In the genomic region with DNA sequence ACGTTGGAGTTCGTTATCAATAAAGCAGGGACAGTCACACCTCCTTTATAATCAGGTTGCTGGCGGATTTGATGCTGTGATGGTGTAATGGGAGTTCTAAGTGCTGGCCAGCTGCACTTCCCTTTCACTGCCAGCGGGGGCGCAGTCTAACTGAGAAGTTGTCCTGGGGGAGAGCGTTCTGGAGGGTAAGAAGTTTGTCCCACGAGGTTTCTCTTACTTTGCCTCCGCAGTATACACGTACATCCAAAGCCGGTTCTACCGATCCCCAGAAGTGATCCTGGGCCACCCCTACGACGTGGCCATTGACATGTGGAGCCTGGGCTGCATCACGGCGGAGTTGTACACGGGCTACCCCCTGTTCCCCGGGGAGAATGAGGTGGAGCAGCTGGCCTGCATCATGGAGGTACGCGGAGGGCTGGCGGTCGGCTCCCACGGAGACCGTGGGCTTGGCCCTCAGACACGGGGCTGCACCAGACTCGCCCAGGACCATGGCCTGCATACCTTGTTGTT, we compare ENCODE assay signal across 8 cellular contexts. TPM values are rescaled to one million over a fixed set of nuclear protein-coding genes. Genes with fewer than 3 reads are reported as not detected.
DNase-seq lines count a peak whose midpoint lies in the region.

No MANE protein-coding gene starts in this region.

- no peak overlapping the region for H2BK120ac ChIP-seq in neuronal stem cell (ENCODE audit: low read depth, low read length)

- H3K18ac ChIP-seq in neuronal stem cell (ENCODE audit: low read length): peak overlapping the region; percentile 62

- peaks cover 17% of the 10 kb centered on the region; the same call in 1 of the 2 replicates for H3K27me3 ChIP-seq in GM23248 (replicated peaks; ENCODE audit: insufficient read depth)
- no peaks in the 10 kb centered on the region for H3K27me3 ChIP-seq in neuronal stem cell (ENCODE audit: control insufficient read depth in 3 of 3, insufficient read depth in 3 of 3, low read depth in 1 of 3, low read length in 3 of 3)
- no peaks in the 10 kb centered on the region for H3K27me3 ChIP-seq in subcutaneous abdominal adipose tissue (ENCODE audit: control insufficient read depth in 5 of 5, insufficient read depth in 4 of 5, low read length in 5 of 5)

- in situ Hi-C loops in G401 (cut with HindIII; ENCODE audit: low sequenced_read_pairs): no loop called here
- in situ Hi-C loops in GM23248 (cut with MboI): no loop called here

- no peak overlapping the region for H2AK5ac ChIP-seq in neuronal stem cell (ENCODE audit: low read depth, low read length)

- 1% methylated on average over 25 of the region's 25 CpGs for WGBS in GM23248 (ENCODE audit: low coverage in 1 of 2, low lambda C conversion rate in 2 of 2, missing lambda C conversion rate in 2 of 2), 2 experiments
- WGBS in neuronal stem cell (ENCODE audit: extremely low coverage in 2 of 2, insufficient read length in 2 of 2, insufficient replicate concordance in 1 of 2), 2 donors: no CpG with 5 or more reads among the region's 25 CpGs

- no peaks in the 10 kb centered on the region for H3F3A ChIP-seq in GM23248 (ENCODE audit: insufficient read depth)

- no peak overlapping the region for H3K4ac ChIP-seq in neuronal stem cell (ENCODE audit: low read length)

- H3K79me2 ChIP-seq in GM23248 (ENCODE audit: insufficient read depth): peaks cover 46% of the 10 kb centered on the region

- H2AFZ ChIP-seq in GM23248: peak overlapping the region; percentile 97
- peak overlapping the region; percentile 95 for H2AFZ ChIP-seq in neuronal stem cell (ENCODE audit: low read length)

- H3K9ac ChIP-seq in GM23248 (peak overlapping the region; percentile 90), neuronal stem cell (ENCODE audit: low read depth, low read length, poor library complexity) (peak overlapping the region; percentile 85), subcutaneous abdominal adipose tissue (ENCODE audit: low read length in 5 of 5) (peak overlapping the region; percentile 65 to 95 (median 89))

- H3K14ac ChIP-seq in neuronal stem cell (ENCODE audit: low read length): no peak overlapping the region

- H4K8ac ChIP-seq in neuronal stem cell (ENCODE audit: low read depth, low read length): no peak overlapping the region

- H3K79me1 ChIP-seq in neuronal stem cell (ENCODE audit: low read depth, low read length): no peaks in the 10 kb centered on the region

- no peak overlapping the region for H3K23ac ChIP-seq in neuronal stem cell (ENCODE audit: low read depth, low read length, poor library complexity)

- H3K4me3 ChIP-seq in GM23248 (peak overlapping the region; percentile 97), neuronal stem cell (ENCODE audit: low read length in 2 of 2) (peak overlapping the region; percentile 84 to 100), subcutaneous abdominal adipose tissue (ENCODE audit: low read depth in 1 of 5, low read length in 5 of 5) (peak overlapping the region; percentile 92 to 99 (median 96))

- H3K27ac ChIP-seq in GM23248: peak overlapping the region; percentile 51
- no peak overlapping the region for H3K27ac ChIP-seq in neuronal stem cell (replicated peaks; ENCODE audit: low read length)
- H3K27ac ChIP-seq in subcutaneous abdominal adipose tissue (ENCODE audit: low read depth, low read length): peak overlapping the region; percentile 52

- no peaks in the 10 kb centered on the region for H3K36me3 ChIP-seq in GM23248 (ENCODE audit: low read depth)
- H3K36me3 ChIP-seq in neuronal stem cell (replicated peaks in 1 of 2; ENCODE audit: control insufficient read depth in 2 of 2, insufficient read depth in 2 of 2, low read length in 2 of 2): peaks cover 0 to 15% of the 10 kb centered on the region in 2 donors
- H3K36me3 ChIP-seq in subcutaneous abdominal adipose tissue (ENCODE audit: control insufficient read depth in 5 of 5, insufficient read depth in 5 of 5, low read length in 5 of 5): no peaks in the 10 kb centered on the region

- no peak overlapping the region for H2BK5ac ChIP-seq in neuronal stem cell (ENCODE audit: low read length)

- H4K20me1 ChIP-seq in GM23248 (ENCODE audit: insufficient read depth): no peaks in the 10 kb centered on the region

- DNase-seq in G401 (ENCODE audit: low spot score) (peak; percentile 92), GM23248 (peak; percentile 93), LHCN-M2 (ENCODE audit: low read depth) (peak; percentile 86), SHP77 treated with DMSO at 0.1 percent for 48 hours (lab: John Stamatoyannopoulos, UW) (peak; percentile 41), foreskin melanocyte (peak; percentile 75), neuronal stem cell (ENCODE audit: low spot score) (peak; percentile 72)
- peak; percentile 64 for DNase-seq in activated gamma-delta T cell treated with anti-CD3 and anti-CD28 coated beads, Interleukin-2, amount 50 U/mL, for 16 hours (ENCODE audit: low read depth)

- H4K91ac ChIP-seq in neuronal stem cell (ENCODE audit: low read depth, low read length, poor library complexity): no peak overlapping the region

- no peaks in the 10 kb centered on the region for H3K9me3 ChIP-seq in GM23248 (ENCODE audit: low read depth)
- no peaks in the 10 kb centered on the region for H3K9me3 ChIP-seq in neuronal stem cell (replicated peaks in 1 of 2; ENCODE audit: control insufficient read depth in 2 of 2, insufficient read depth in 1 of 2, low read depth in 1 of 2, low read length in 2 of 2)
- H3K9me3 ChIP-seq in subcutaneous abdominal adipose tissue (ENCODE audit: control insufficient read depth in 5 of 5, low read length in 5 of 5): no peaks in the 10 kb centered on the region

- no peak overlapping the region for H2BK15ac ChIP-seq in neuronal stem cell (ENCODE audit: low read length)

- H3K4me1 ChIP-seq in GM23248 (ENCODE audit: insufficient read depth) (peaks cover 11% of the 10 kb centered on the region; the same call in 1 of the 2 replicates), neuronal stem cell (ENCODE audit: control insufficient read depth in 2 of 2, insufficient read depth in 1 of 2, low read depth in 1 of 2, low read length in 2 of 2) (peaks cover 0 to 8% of the 10 kb centered on the region in 2 donors), subcutaneous abdominal adipose tissue (ENCODE audit: control insufficient read depth in 5 of 5, insufficient read depth in 5 of 5, low read length in 5 of 5) (peaks cover 0 to 9% (median 6%) of the 10 kb centered on the region in 5 donors)

- H3K4me2 ChIP-seq in GM23248 (ENCODE audit: unreplicated experiment) (peak overlapping the region; percentile 90), neuronal stem cell (ENCODE audit: insufficient read depth, low read length, poor library complexity, severe bottlenecking) (peak overlapping the region; percentile 59)

- no peaks in the 10 kb centered on the region for H3K9me2 ChIP-seq in GM23248 (ENCODE audit: insufficient read depth)

- no peak overlapping the region for H2BK12ac ChIP-seq in neuronal stem cell (ENCODE audit: low read length)

RNA-seq across cellular contexts. Expression of a gene that starts 42.7 kb away (rescaled TPM):
- 34.0 and 63.6 TPM in 2 replicates for total RNA-seq in G401 (2014; rRNA removed; shearing (Covaris generic))
- total RNA-seq in GM23248 (2014; rRNA removed; shearing (Covaris generic)): 63.3 and 78.3 TPM in 2 replicates
- 64.0 and 64.5 TPM in 2 replicates for polyA plus RNA-seq in GM23248 (2016; fragmentation: Nextera tagmentation; extraction: Ambion mirVana)
- 25.2 and 30.4 TPM in 2 replicates for total RNA-seq in LHCN-M2 (2014; rRNA removed)
- polyA plus RNA-seq in LHCN-M2 (2012): 39.4 TPM
- polyA plus RNA-seq in neuronal stem cell (2013, experiment 1 of 2): 28.3 TPM
- 24.1 TPM for polyA plus RNA-seq in neuronal stem cell (2013, experiment 2 of 2)

RNA-seq across cellular contexts. Expression of a gene that starts 44.1 kb away (rescaled TPM):
- 0.58 and 2.6 TPM in 2 replicates for total RNA-seq in G401 (2014; rRNA removed; shearing (Covaris generic))
- 0.22 and 0.89 TPM in 2 replicates for total RNA-seq in GM23248 (2014; rRNA removed; shearing (Covaris generic))
- 0.30 and 0.36 TPM in 2 replicates for polyA plus RNA-seq in GM23248 (2016; fragmentation: Nextera tagmentation; extraction: Ambion mirVana)
- 0.52 and 1.4 TPM in 2 replicates for total RNA-seq in LHCN-M2 (2014; rRNA removed)
- 0.40 TPM for polyA plus RNA-seq in LHCN-M2 (2012)
- 1.5 TPM for polyA plus RNA-seq in neuronal stem cell (2013, experiment 1 of 2)
- 1.7 TPM for polyA plus RNA-seq in neuronal stem cell (2013, experiment 2 of 2)

RNA-seq across cellular contexts. Expression of a gene that starts 44.2 kb away (rescaled TPM):
- 101 and 160 TPM in 2 replicates for total RNA-seq in G401 (2014; rRNA removed; shearing (Covaris generic))
- total RNA-seq in GM23248 (2014; rRNA removed; shearing (Covaris generic)): 57.8 and 61.2 TPM in 2 replicates
- polyA plus RNA-seq in GM23248 (2016; fragmentation: Nextera tagmentation; extraction: Ambion mirVana): 118 and 120 TPM in 2 replicates
- 76.5 and 90.7 TPM in 2 replicates for total RNA-seq in LHCN-M2 (2014; rRNA removed)
- polyA plus RNA-seq in LHCN-M2 (2012): 109 TPM
- 29.4 TPM for polyA plus RNA-seq in neuronal stem cell (2013, experiment 1 of 2)
- polyA plus RNA-seq in neuronal stem cell (2013, experiment 2 of 2): 29.9 TPM

Comparison
In these comparisons a context has a peak if more than half of its experiments do, and no peak if none do; other contexts are left out.
1. DNase-seq: peak in every context shown above with its lines; median percentile 93 in GM23248; 92 in G401; 86 in LHCN-M2; 75 in foreskin melanocyte; 72 in neuronal stem cell; 64 in activated gamma-delta T cell treated with anti-CD3 and anti-CD28 coated beads, Interleukin-2, amount 50 U/mL, for 16 hours; 41 in SHP77 treated with DMSO at 0.1 percent for 48 hours.